ENCODE assay signal across 8 cellular contexts in genomic region chr2:97662386-97662894, GRCh38. TPM values are rescaled to one million over a fixed set of nuclear protein-coding genes. Genes with fewer than 3 reads are reported as not detected.
DNase-seq lines count a peak whose midpoint lies in the region; ATAC-seq, FAIRE-seq and TF ChIP-seq lines count a peak whose summit lies in the region.

No MANE protein-coding gene starts in this region.

- H3K36me3 ChIP-seq in HepG2 (replicated peaks in 1 of 2; ENCODE audit: control insufficient read depth in 1 of 2, insufficient read depth in 2 of 2, low read length in 2 of 2) (peaks cover 14 to 27% of the 10 kb centered on the region in 2 experiments), transverse colon (peaks cover 0 to 10% (median 1%) of the 10 kb centered on the region in 4 donors)

- no peak for ATAC-seq in activated naive CD8-positive, alpha-beta T cell treated with anti-CD3 and anti-CD28 coated beads, Interleukin-2, amount 50 U/mL, for 24 hours
- ATAC-seq in HepG2 = no peak

- H3K9me3 ChIP-seq in HepG2 (ENCODE audit: low read length) (no peaks in the 10 kb centered on the region), transverse colon (no peaks in the 10 kb centered on the region)

- in situ Hi-C loops in HepG2 (cut with HindIII; ENCODE audit: extremely low pct_ligation_motif_present, low pct_unique_long_range_greater_than_20kb) (loop anchor here (5.0 to 25.0 kb wide), 2 partner anchors 75 to 1600 kb away; partner anchors contain the start of gene ANKRD36B), transverse colon (cut with MboI; ENCODE audit: low pct_ligation_motif_present in 1 of 4, low pct_unique_long_range_greater_than_20kb in 1 of 4, low sequenced_read_pairs in 3 of 4) (loop anchor here in 1 of 4 donors (25.0 kb wide), 1 partner anchor 1600 kb away; no protein-coding TSS in a partner anchor)

- peaks cover 9% of the 10 kb centered on the region; the same call in 1 of the 2 replicates for H4K20me1 ChIP-seq in HepG2 (ENCODE audit: insufficient read depth, low read length)

- H3K27me3 ChIP-seq in HepG2 (ENCODE audit: control insufficient read depth in 1 of 2, insufficient read depth in 2 of 2, low read length in 2 of 2) = no peaks in the 10 kb centered on the region; a peak in 1 of 5 replicates
- no peaks in the 10 kb centered on the region for H3K27me3 ChIP-seq in transverse colon

- H3K4me1 ChIP-seq in HepG2 (ENCODE audit: insufficient read depth, low read length) (peaks cover 44% of the 10 kb centered on the region), transverse colon (peaks cover 11 to 33% (median 22%) of the 10 kb centered on the region in 4 donors)

- peaks cover 36% of the 10 kb centered on the region for H3K4me1 Mint-ChIP-seq in activated naive CD4-positive, alpha-beta T cell treated with anti-CD3 and anti-CD28 coated beads, Interleukin-2, amount 10 ng/mL, durations not matched to agents 7 days and 5 days
- H3K4me1 Mint-ChIP-seq in activated naive CD8-positive, alpha-beta T cell treated with anti-CD3 and anti-CD28 coated beads, Interleukin-2, amount 50 U/mL, for 24 hours = peaks cover 39% of the 10 kb centered on the region

- H3K4me3 Mint-ChIP-seq in activated naive CD4-positive, alpha-beta T cell treated with anti-CD3 and anti-CD28 coated beads, Interleukin-2, amount 10 ng/mL, durations not matched to agents 7 days and 5 days = peak overlapping the region; percentile 93
- peak overlapping the region; percentile 94 for H3K4me3 Mint-ChIP-seq in activated naive CD8-positive, alpha-beta T cell treated with anti-CD3 and anti-CD28 coated beads, Interleukin-2, amount 50 U/mL, for 24 hours

- no peak for DNase-seq in activated naive CD4-positive, alpha-beta T cell treated with anti-CD3 and anti-CD28 coated beads, Interleukin-2, amount 10 ng/mL, durations not matched to agents 7 days and 5 days
- DNase-seq in activated naive CD4-positive, alpha-beta T cell treated with Interleukin-2 at 50 U/mL for 16 hours = no peak
- DNase-seq in activated naive CD8-positive, alpha-beta T cell treated with anti-CD3 and anti-CD28 coated beads, Interleukin-2, amount 50 U/mL, for 24 hours = no peak
- DNase-seq in HepG2 (ENCODE audit: low spot score) = no peak
- no peak for DNase-seq in transverse colon
- DNase-seq in D341Med (ENCODE audit: low spot score) = no peak
- no peak for DNase-seq in NCI-H146 treated with DMSO at 0.1 percent for 48 hours (lab: John Stamatoyannopoulos, UW; ENCODE audit: unreplicated experiment)
- no peak for DNase-seq in germinal center (ENCODE audit: low spot score)

- BruUV-seq in HepG2 (replicated peaks; lab: Mats Ljungman, UMichigan) = no TSS peak

- H3K27ac ChIP-seq in HepG2 (ENCODE audit: extremely low read length, insufficient read depth, low read length) (peak overlapping the region; percentile 90), transverse colon (peak overlapping the region; percentile 90 to 100 (median 97))

- H3K4me3 ChIP-seq in HepG2 (replicated peaks in 1 of 3; ENCODE audit: insufficient read depth in 1 of 3, low read depth in 2 of 3, low read length in 3 of 3) (peak overlapping the region; percentile 80 to 96 (median 87)), transverse colon (peak overlapping the region in 3 of 4 donors; percentile 71 to 81 (median 75))

- H3K27me3 Mint-ChIP-seq in activated naive CD4-positive, alpha-beta T cell treated with anti-CD3 and anti-CD28 coated beads, Interleukin-2, amount 10 ng/mL, durations not matched to agents 7 days and 5 days = no peaks in the 10 kb centered on the region
- H3K27me3 Mint-ChIP-seq in activated naive CD8-positive, alpha-beta T cell treated with anti-CD3 and anti-CD28 coated beads, Interleukin-2, amount 50 U/mL, for 24 hours = no peaks in the 10 kb centered on the region

- 35% methylated on average over 12 of the region's 12 CpGs for WGBS in HepG2 (ENCODE audit: low lambda C conversion rate)
- WGBS in transverse colon (ENCODE audit: low coverage in 1 of 2), 2 donors = 29% methylated on average over 12 of the region's 12 CpGs; no CpG with 5 or more reads in 1 of the 2 donors

- intact Hi-C loops in HepG2 (cut with micrococcal nuclease; ENCODE audit: unreplicated experiment) (loop anchor here (2.0 kb wide), 1 partner anchor 16 kb away; the partner anchor contains the start of gene COX5B), transverse colon (cut with DNase I; ENCODE audit: low total_unique reads) (no loop called here)

- no peak for TF ChIP-seq RAD21 in HepG2 (CRISPR knock-in tag; IDR thresholded peaks at IDR 0.05)

- H2AFZ ChIP-seq in HepG2 (ENCODE audit: low read length) = no peak overlapping the region

- H3K79me2 ChIP-seq in HepG2 (ENCODE audit: insufficient read depth, low read length) = peaks cover 20% of the 10 kb centered on the region

- peak; percentile 30 for TF ChIP-seq CTCF in HepG2 (CRISPR knock-in tag; IDR thresholded peaks at IDR 0.05)
- no peak for TF ChIP-seq CTCF in transverse colon (IDR thresholded peaks at IDR 0.05)

- POLR2A ChIA-PET in HepG2 (lab: Yijun Ruan, JAX) = interaction anchor here (1.1 to 8.2 kb wide), 6 partner anchors 11 to 1595 kb away, joined by 3 to 298 read pairs (median 4); partner anchors contain the start of gene COX5B

- peak overlapping the region; percentile 87 for H3K9ac ChIP-seq in HepG2 (ENCODE audit: insufficient read depth, low read depth, low read length)

- no peaks in the 10 kb centered on the region for H3K9me3 Mint-ChIP-seq in activated naive CD4-positive, alpha-beta T cell treated with anti-CD3 and anti-CD28 coated beads, Interleukin-2, amount 10 ng/mL, durations not matched to agents 7 days and 5 days
- H3K9me3 Mint-ChIP-seq in activated naive CD8-positive, alpha-beta T cell treated with anti-CD3 and anti-CD28 coated beads, Interleukin-2, amount 50 U/mL, for 24 hours = no peaks in the 10 kb centered on the region

- peak overlapping the region; percentile 98 for H3K27ac Mint-ChIP-seq in activated naive CD4-positive, alpha-beta T cell treated with anti-CD3 and anti-CD28 coated beads, Interleukin-2, amount 10 ng/mL, durations not matched to agents 7 days and 5 days
- peak overlapping the region; percentile 98 for H3K27ac Mint-ChIP-seq in activated naive CD8-positive, alpha-beta T cell treated with anti-CD3 and anti-CD28 coated beads, Interleukin-2, amount 50 U/mL, for 24 hours

- TF ChIP-seq POLR2A in HepG2 (IDR thresholded peaks at IDR 0.05; ENCODE audit: insufficient read depth in 1 of 2, low read depth in 2 of 2, low read length in 2 of 2) (peak in 1 of 2 experiments; percentile 17; a peak in 1 of 4 replicates), transverse colon (IDR thresholded peaks at IDR 0.05) (no peak)

- no peak for FAIRE-seq in HepG2 (lab: Jason Lieb, UNC)

- H3K36me3 Mint-ChIP-seq in activated naive CD4-positive, alpha-beta T cell treated with anti-CD3 and anti-CD28 coated beads, Interleukin-2, amount 10 ng/mL, durations not matched to agents 7 days and 5 days = peaks cover 27% of the 10 kb centered on the region
- peaks cover 23% of the 10 kb centered on the region for H3K36me3 Mint-ChIP-seq in activated naive CD8-positive, alpha-beta T cell treated with anti-CD3 and anti-CD28 coated beads, Interleukin-2, amount 50 U/mL, for 24 hours (ENCODE audit: low read depth)

- peak overlapping the region; percentile 92 for H3K4me2 ChIP-seq in HepG2 (ENCODE audit: low read depth, low read length)

- TF ChIP-seq EP300 in HepG2 (IDR thresholded peaks at IDR 0.05; ENCODE audit: low read depth in 2 of 2, low read length in 2 of 2) (no peak), HepG2 (CRISPR knock-in tag; IDR thresholded peaks at IDR 0.05; ENCODE audit: borderline replicate concordance) (no peak), transverse colon (IDR thresholded peaks at IDR 0.05; ENCODE audit: low read depth) (no peak)

- CTCF ChIA-PET in activated naive CD4-positive, alpha-beta T cell treated with anti-CD3 and anti-CD28 coated beads, Interleukin-2, amount 10 ng/mL, durations not matched to agents 7 days and 5 days (lab: Charles Lee) = interaction anchor here (1.0 to 4.9 kb wide), 8 partner anchors 11 to 72 kb away, joined by 3 to 78 read pairs (median 6); partner anchors contain the start of gene COX5B
- CTCF ChIA-PET in HepG2 (lab: Yijun Ruan, JAX; ENCODE audit: low intra/inter-chr PET ratio, low total read pairs) = no interaction called here

RNA-seq across cellular contexts. Expression of gene ACTR1B, which starts 1.4 kb away (rescaled TPM):
- 59.9 and 76.7 TPM in 2 replicates for total RNA-seq in HepG2 (2016; rRNA removed; fragmentation: Illumina TruSeq; extraction: Trizol)
- total RNA-seq in HepG2 (2016; cell fraction: cytosol; rRNA removed; fragmentation: Illumina TruSeq; extraction: Trizol; ENCODE audit: low read depth) = 70.2 and 78.4 TPM in 2 replicates
- total RNA-seq in HepG2 (2016; cell fraction: insoluble cytoplasmic fraction; rRNA removed; fragmentation: Illumina TruSeq; extraction: Trizol) = 55.1 and 78.5 TPM in 2 replicates
- 130 and 146 TPM in 2 replicates for total RNA-seq in HepG2 (2016; cell fraction: membrane; rRNA removed; fragmentation: Illumina TruSeq; extraction: Trizol)
- 55.2 and 70.0 TPM in 2 replicates for total RNA-seq in HepG2 (2016; cell fraction: nucleus; rRNA removed; fragmentation: Illumina TruSeq; extraction: Trizol)
- 61.7 and 77.6 TPM in 2 replicates for polyA plus RNA-seq in HepG2 (2011; rRNA removed)
- polyA plus RNA-seq in HepG2 (2011; cell fraction: cytosol; rRNA removed) = 55.9 and 77.2 TPM in 2 replicates
- 251 and 257 TPM in 2 replicates for polyA plus RNA-seq in HepG2 (2011; cell fraction: nucleus; rRNA removed)
- polyA plus RNA-seq in HepG2 (2012) = 53.7 and 58.6 TPM in 2 replicates
- polyA plus RNA-seq in HepG2 (2016; cell fraction: cytosol; fragmentation: Illumina TruSeq; extraction: Trizol; ENCODE audit: low read depth) = 74.0 and 88.4 TPM in 2 replicates
- 55.8 and 66.7 TPM in 2 replicates for polyA plus RNA-seq in HepG2 (2016; cell fraction: insoluble cytoplasmic fraction; fragmentation: Illumina TruSeq; extraction: Trizol; ENCODE audit: low read depth)
- 105 and 114 TPM in 2 replicates for polyA plus RNA-seq in HepG2 (2016; cell fraction: membrane; fragmentation: Illumina TruSeq; extraction: Trizol; ENCODE audit: low read depth)
- polyA plus RNA-seq in HepG2 (2016; cell fraction: nucleus; fragmentation: Illumina TruSeq; extraction: Trizol; ENCODE audit: insufficient read depth, low read depth) = 103 and 116 TPM in 2 replicates
- 87.1 and 132 TPM in 2 replicates for polyA minus RNA-seq in HepG2 (2011; rRNA and poly(A)+ RNA removed; ENCODE audit: low replicate concordance)
- 28.5 and 31.1 TPM in 2 replicates for polyA minus RNA-seq in HepG2 (2011; cell fraction: cytosol; rRNA and poly(A)+ RNA removed)
- 72.0 and 76.6 TPM in 2 replicates for polyA minus RNA-seq in HepG2 (2011; cell fraction: nucleus; rRNA and poly(A)+ RNA removed)
- 100 to 1,000 TPM in 2 of 4 donors, 10 to 100 TPM in 2; 66.8 to 157 (median 119) TPM for total RNA-seq in transverse colon

RNA-seq across cellular contexts. Expression of gene C2orf92, which starts 7.1 kb away (rescaled TPM):
- total RNA-seq in HepG2 (2016; rRNA removed; fragmentation: Illumina TruSeq; extraction: Trizol) = 1.5 and 4.9 TPM in 2 replicates
- 1.7 and 3.6 TPM in 2 replicates for total RNA-seq in HepG2 (2016; cell fraction: cytosol; rRNA removed; fragmentation: Illumina TruSeq; extraction: Trizol; ENCODE audit: low read depth)
- total RNA-seq in HepG2 (2016; cell fraction: insoluble cytoplasmic fraction; rRNA removed; fragmentation: Illumina TruSeq; extraction: Trizol) = 1.2 and 6.7 TPM in 2 replicates
- total RNA-seq in HepG2 (2016; cell fraction: membrane; rRNA removed; fragmentation: Illumina TruSeq; extraction: Trizol) = 2.5 and 2.8 TPM in 2 replicates
- total RNA-seq in HepG2 (2016; cell fraction: nucleus; rRNA removed; fragmentation: Illumina TruSeq; extraction: Trizol) = 9.5 and 13.0 TPM in 2 replicates
- polyA plus RNA-seq in HepG2 (2011; rRNA removed) = 5.0 and 9.4 TPM in 2 replicates
- 0.79 and 0.97 TPM in 2 replicates for polyA plus RNA-seq in HepG2 (2011; cell fraction: cytosol; rRNA removed)
- 23.3 and 26.6 TPM in 2 replicates for polyA plus RNA-seq in HepG2 (2011; cell fraction: nucleus; rRNA removed)
- polyA plus RNA-seq in HepG2 (2012) = 4.1 TPM in 2 replicates
- 1.4 and 1.6 TPM in 2 replicates for polyA plus RNA-seq in HepG2 (2016; cell fraction: cytosol; fragmentation: Illumina TruSeq; extraction: Trizol; ENCODE audit: low read depth)
- polyA plus RNA-seq in HepG2 (2016; cell fraction: insoluble cytoplasmic fraction; fragmentation: Illumina TruSeq; extraction: Trizol; ENCODE audit: low read depth) = 0.93 and 1.3 TPM in 2 replicates
- polyA plus RNA-seq in HepG2 (2016; cell fraction: membrane; fragmentation: Illumina TruSeq; extraction: Trizol; ENCODE audit: low read depth) = 1.4 and 2.0 TPM in 2 replicates
- polyA plus RNA-seq in HepG2 (2016; cell fraction: nucleus; fragmentation: Illumina TruSeq; extraction: Trizol; ENCODE audit: insufficient read depth, low read depth) = 22.0 and 25.3 TPM in 2 replicates
- 3.2 and 12.3 TPM in 2 replicates for polyA minus RNA-seq in HepG2 (2011; rRNA and poly(A)+ RNA removed; ENCODE audit: low replicate concordance)
- 0.62 and 0.89 TPM in 2 replicates for polyA minus RNA-seq in HepG2 (2011; cell fraction: cytosol; rRNA and poly(A)+ RNA removed)
- 23.7 and 26.4 TPM in 2 replicates for polyA minus RNA-seq in HepG2 (2011; cell fraction: nucleus; rRNA and poly(A)+ RNA removed)
- total RNA-seq in transverse colon = 10 to 100 TPM; 13.8 to 27.3 (median 17.9) TPM

RNA-seq across cellular contexts. Expression of gene COX5B, which starts 16.6 kb away (rescaled TPM):
- total RNA-seq in HepG2 (2016; rRNA removed; fragmentation: Illumina TruSeq; extraction: Trizol) = 453 and 457 TPM in 2 replicates
- 171 and 178 TPM in 2 replicates for total RNA-seq in HepG2 (2016; cell fraction: cytosol; rRNA removed; fragmentation: Illumina TruSeq; extraction: Trizol; ENCODE audit: low read depth)
- 461 and 544 TPM in 2 replicates for total RNA-seq in HepG2 (2016; cell fraction: insoluble cytoplasmic fraction; rRNA removed; fragmentation: Illumina TruSeq; extraction: Trizol)
- 139 and 150 TPM in 2 replicates for total RNA-seq in HepG2 (2016; cell fraction: membrane; rRNA removed; fragmentation: Illumina TruSeq; extraction: Trizol)
- 157 and 190 TPM in 2 replicates for total RNA-seq in HepG2 (2016; cell fraction: nucleus; rRNA removed; fragmentation: Illumina TruSeq; extraction: Trizol)
- 440 and 536 TPM in 2 replicates for polyA plus RNA-seq in HepG2 (2011; rRNA removed)
- 532 and 716 TPM in 2 replicates for polyA plus RNA-seq in HepG2 (2011; cell fraction: cytosol; rRNA removed)
- polyA plus RNA-seq in HepG2 (2011; cell fraction: nucleus; rRNA removed) = 231 and 254 TPM in 2 replicates
- 249 and 275 TPM in 2 replicates for polyA plus RNA-seq in HepG2 (2012)
- polyA plus RNA-seq in HepG2 (2016; cell fraction: cytosol; fragmentation: Illumina TruSeq; extraction: Trizol; ENCODE audit: low read depth) = 152 and 159 TPM in 2 replicates
- polyA plus RNA-seq in HepG2 (2016; cell fraction: insoluble cytoplasmic fraction; fragmentation: Illumina TruSeq; extraction: Trizol; ENCODE audit: low read depth) = 356 and 383 TPM in 2 replicates
- 107 and 113 TPM in 2 replicates for polyA plus RNA-seq in HepG2 (2016; cell fraction: membrane; fragmentation: Illumina TruSeq; extraction: Trizol; ENCODE audit: low read depth)
- polyA plus RNA-seq in HepG2 (2016; cell fraction: nucleus; fragmentation: Illumina TruSeq; extraction: Trizol; ENCODE audit: insufficient read depth, low read depth) = 248 and 261 TPM in 2 replicates
- polyA minus RNA-seq in HepG2 (2011; rRNA and poly(A)+ RNA removed; ENCODE audit: low replicate concordance) = 67.4 and 92.1 TPM in 2 replicates
- 75.3 and 98.0 TPM in 2 replicates for polyA minus RNA-seq in HepG2 (2011; cell fraction: cytosol; rRNA and poly(A)+ RNA removed)
- polyA minus RNA-seq in HepG2 (2011; cell fraction: nucleus; rRNA and poly(A)+ RNA removed) = 53.7 and 62.3 TPM in 2 replicates
- 100 to 1,000 TPM; 464 to 811 (median 612) TPM for total RNA-seq in transverse colon

RNA-seq across cellular contexts. Expression of gene ZAP70, which starts 50.9 kb away (rescaled TPM):
- total RNA-seq in HepG2 (2016; rRNA removed; fragmentation: Illumina TruSeq; extraction: Trizol) = 0.18 and 0.51 TPM in 2 replicates
- not detected in 2 replicates for total RNA-seq in HepG2 (2016; cell fraction: cytosol; rRNA removed; fragmentation: Illumina TruSeq; extraction: Trizol; ENCODE audit: low read depth)
- total RNA-seq in HepG2 (2016; cell fraction: insoluble cytoplasmic fraction; rRNA removed; fragmentation: Illumina TruSeq; extraction: Trizol) = 0.24 and 0.43 TPM in 2 replicates
- not detected in 2 replicates for total RNA-seq in HepG2 (2016; cell fraction: membrane; rRNA removed; fragmentation: Illumina TruSeq; extraction: Trizol)
- total RNA-seq in HepG2 (2016; cell fraction: nucleus; rRNA removed; fragmentation: Illumina TruSeq; extraction: Trizol) = 0.28 and 0.31 TPM in 2 replicates
- 4.0 and 7.1 TPM in 2 replicates for polyA plus RNA-seq in HepG2 (2011; rRNA removed)
- 2.5 and 3.2 TPM in 2 replicates for polyA plus RNA-seq in HepG2 (2011; cell fraction: cytosol; rRNA removed)
- polyA plus RNA-seq in HepG2 (2011; cell fraction: nucleus; rRNA removed) = 64.9 and 67.7 TPM in 2 replicates
- polyA plus RNA-seq in HepG2 (2012) = 2.2 and 3.6 TPM in 2 replicates
- polyA plus RNA-seq in HepG2 (2016; cell fraction: cytosol; fragmentation: Illumina TruSeq; extraction: Trizol; ENCODE audit: low read depth) = not detected in 2 replicates
- polyA plus RNA-seq in HepG2 (2016; cell fraction: insoluble cytoplasmic fraction; fragmentation: Illumina TruSeq; extraction: Trizol; ENCODE audit: low read depth) = 0.27 and 0.57 TPM in 2 replicates
- not detected in 2 replicates for polyA plus RNA-seq in HepG2 (2016; cell fraction: membrane; fragmentation: Illumina TruSeq; extraction: Trizol; ENCODE audit: low read depth)
- 1.00 and 1.1 TPM in 2 replicates for polyA plus RNA-seq in HepG2 (2016; cell fraction: nucleus; fragmentation: Illumina TruSeq; extraction: Trizol; ENCODE audit: insufficient read depth, low read depth)
- polyA minus RNA-seq in HepG2 (2011; rRNA and poly(A)+ RNA removed; ENCODE audit: low replicate concordance) = 5.3 TPM in 1 of 2 replicates, not detected in the other
- polyA minus RNA-seq in HepG2 (2011; cell fraction: cytosol; rRNA and poly(A)+ RNA removed) = 1.5 and 1.6 TPM in 2 replicates
- polyA minus RNA-seq in HepG2 (2011; cell fraction: nucleus; rRNA and poly(A)+ RNA removed) = 5.0 and 5.6 TPM in 2 replicates
- total RNA-seq in transverse colon = 10 to 100 TPM in 2 of 4 donors, 1 to 10 TPM in 2; 2.6 to 16.1 (median 12.0) TPM
